In genomic region chr2:147288131-147288530, GRCh38 we compare ENCODE assay signal across 13 cellular contexts.
DNase-seq lines count a peak whose midpoint lies in the region; ATAC-seq and TF ChIP-seq lines count a peak whose summit lies in the region.
"Had no signal": no experiment of that assay in that cellular context is flagged by ENCODE, and none has a peak within 500 bp of the region (broad histone marks: within the 10 kb centered on the region; RNA-seq: fewer than 3 reads in every experiment).

No MANE protein-coding gene starts in this region.

- no peaks in the 10 kb centered on the region for H3K27me3 Mint-ChIP-seq in activated T-cell treated with anti-CD3 and anti-CD28 coated beads, Interleukin-2, amount 50 U/mL, for 4 hours (ENCODE audit: low read depth)
- H3K27me3 Mint-ChIP-seq: dendritic cell treated with granulocyte-macrophage colony-stimulating factor and Interleukin-4, amounts not matched to agents 40 ng/mL and 50 ng/mL, for 4 days had no signal

- no peak for TF ChIP-seq POLR2A in vagina (IDR thresholded peaks at IDR 0.05)

- peak; percentile 7 for DNase-seq in activated T-cell treated with anti-CD3 and anti-CD28 coated beads, Interleukin-2, amount 50 U/mL, for 4 hours
- no peak for DNase-seq in activated T-cell treated with anti-CD3 and anti-CD28 coated beads for 4 hours
- DNase-seq in activated CD4-positive, alpha-beta T cell treated with anti-CD3 and anti-CD28 coated beads, Interleukin-2, amount 50 U/mL, for 4 hours: peak; percentile 16
- DNase-seq in myocyte (ENCODE audit: low read depth): peak; percentile 6
- no peak for DNase-seq in SJCRH30
- no peak for DNase-seq in vagina (ENCODE audit: extremely low spot score in 2 of 2)
- DNase-seq in SW480 (ENCODE audit: low spot score): no peak
- DNase-seq: anterior cingulate cortex, pancreas had no signal

- no peaks in the 10 kb centered on the region for H3K27me3 ChIP-seq in SJCRH30
- no peaks in the 10 kb centered on the region for H3K27me3 ChIP-seq in vagina
- H3K27me3 ChIP-seq: pancreas had no signal

- peaks cover 3% of the 10 kb centered on the region for H3K9me3 Mint-ChIP-seq in activated T-cell treated with anti-CD3 and anti-CD28 coated beads, Interleukin-2, amount 50 U/mL, for 4 hours

- no peak overlapping the region for H3K4me3 Mint-ChIP-seq in activated T-cell treated with anti-CD3 and anti-CD28 coated beads, Interleukin-2, amount 50 U/mL, for 4 hours
- H3K4me3 Mint-ChIP-seq: dendritic cell treated with granulocyte-macrophage colony-stimulating factor and Interleukin-4, amounts not matched to agents 40 ng/mL and 50 ng/mL, for 4 days had no signal

- intact Hi-C loops in vagina (cut with DNase I): no loop called here

- TF ChIP-seq CTCF in vagina (IDR thresholded peaks at IDR 0.05): no peak

- H3K9me3 ChIP-seq in SJCRH30 (replicated peaks) (no peaks in the 10 kb centered on the region), vagina (no peaks in the 10 kb centered on the region)
- H3K9me3 ChIP-seq: pancreas had no signal

- H3K27ac ChIP-seq in SJCRH30 (no peak overlapping the region), vagina (no peak overlapping the region)
- H3K27ac ChIP-seq: pancreas had no signal

- H3K4me1 ChIP-seq in SJCRH30: 0 out of 2 replicates have a peak, but pooled peaks cover 5% of the 10 kb centered on the region
- H3K4me1 ChIP-seq in vagina: no peaks in the 10 kb centered on the region
- H3K4me1 ChIP-seq: pancreas had no signal

- no peaks in the 10 kb centered on the region for H3K36me3 Mint-ChIP-seq in activated T-cell treated with anti-CD3 and anti-CD28 coated beads, Interleukin-2, amount 50 U/mL, for 4 hours (ENCODE audit: insufficient read depth)

- ATAC-seq in activated T-cell treated with anti-CD3 and anti-CD28 coated beads, Interleukin-2, amount 50 U/mL, for 4 hours: peak; percentile 91 to 94
- ATAC-seq in HG02642 (IDR thresholded peaks at IDR 0.05; ENCODE audit: poor library complexity, unreplicated experiment): peak; percentile 61
- ATAC-seq: pancreas, SK-N-SH treated with all-trans-retinoic acid at 6 μM for 48 hours had no signal

- no peaks in the 10 kb centered on the region for H3K36me3 ChIP-seq in SJCRH30
- H3K36me3 ChIP-seq in vagina: no peaks in the 10 kb centered on the region
- H3K36me3 ChIP-seq: pancreas had no signal

- peaks cover 33% of the 10 kb centered on the region for H3K4me1 Mint-ChIP-seq in activated T-cell treated with anti-CD3 and anti-CD28 coated beads, Interleukin-2, amount 50 U/mL, for 4 hours (ENCODE audit: low read depth)

- H3K4me3 ChIP-seq in SJCRH30 (no peak overlapping the region), vagina (no peak overlapping the region)
- H3K4me3 ChIP-seq: pancreas, smooth muscle cell had no signal

Comparison
In these comparisons a context has a peak if more than half of its experiments do, and no peak if none do; other contexts are left out.
1. DNase-seq: peak in activated T-cell treated with anti-CD3 and anti-CD28 coated beads, Interleukin-2, amount 50 U/mL, for 4 hours (single experiment), activated CD4-positive, alpha-beta T cell treated with anti-CD3 and anti-CD28 coated beads, Interleukin-2, amount 50 U/mL, for 4 hours (2 of 2) and myocyte (single experiment); none in activated T-cell treated with anti-CD3 and anti-CD28 coated beads for 4 hours (single experiment), SJCRH30 (0 of 2), vagina (0 of 2) and SW480 (single experiment).